In genomic region chr6:35024601-35025054, GRCh38 we compare ENCODE assay signal across 1 cellular context.
A peak's percentile ranks its signal among the peaks of the same experiment; 100 is the strongest.
TF ChIP-seq lines count a peak whose summit lies in the region.

No MANE protein-coding gene starts in this region.

TF ChIP-seq in HEK293, 187 proteins besides CTCF, POLR2A, EP300 and RAD21 (continued from another document):
- TF ChIP-seq ZNF398 (tag by site-specific recombination; IDR thresholded peaks at IDR 0.05) (no peak), PRDM10 (tag by site-specific recombination; IDR thresholded peaks at IDR 0.05) (peak; percentile 90), ZNF658 (tag by site-specific recombination; IDR thresholded peaks at IDR 0.05) (no peak), ZEB2 (tag by site-specific recombination; IDR thresholded peaks at IDR 0.05) (no peak; the same call in 1 of the 2 replicates), PRDM6 (tag by site-specific recombination; IDR thresholded peaks at IDR 0.05) (no peak), ZIC2 (tag by site-specific recombination; IDR thresholded peaks at IDR 0.05) (no peak), ELK4 (IDR thresholded peaks at IDR 0.05; ENCODE audit: borderline replicate concordance, low read depth, low read length) (no peak), ZNF174 (tag by site-specific recombination; IDR thresholded peaks at IDR 0.05) (no peak), ZNF843 (tag by site-specific recombination; IDR thresholded peaks at IDR 0.05) (no peak), ATF2 (tag by site-specific recombination; IDR thresholded peaks at IDR 0.05; ENCODE audit: low read depth) (peak; percentile 97), ZNF521 (tag by site-specific recombination; IDR thresholded peaks at IDR 0.05) (no peak), ZBTB20 (tag by site-specific recombination; IDR thresholded peaks at IDR 0.05) (peak; percentile 50; the same call in 1 of the 2 replicates), ZNF140 (tag by site-specific recombination; IDR thresholded peaks at IDR 0.05) (no peak), ZFP69B (tag by site-specific recombination; IDR thresholded peaks at IDR 0.05) (no peak), ZNF626 (tag by site-specific recombination; IDR thresholded peaks at IDR 0.05) (no peak), TRIM28 (IDR thresholded peaks at IDR 0.05; ENCODE audit: borderline replicate concordance, low read length) (no peak), GLI4 (tag by site-specific recombination; IDR thresholded peaks at IDR 0.05) (no peak), ZNF530 (tag by site-specific recombination; IDR thresholded peaks at IDR 0.05; ENCODE audit: low read depth) (no peak), ZNF19 (tag by site-specific recombination; IDR thresholded peaks at IDR 0.05; ENCODE audit: low read depth) (no peak), ZNF112 (tag by site-specific recombination; IDR thresholded peaks at IDR 0.05) (no peak), ZNF157 (tag by site-specific recombination; IDR thresholded peaks at IDR 0.05) (no peak), ZNF785 (tag by site-specific recombination; IDR thresholded peaks at IDR 0.05) (no peak), ZNF629 (tag by site-specific recombination; IDR thresholded peaks at IDR 0.05) (peak; percentile 77)
TF ChIP-seq in HEK293: peak in this region for 27.
